ENCODE assay signal across 8 cellular contexts in the genomic region with DNA sequence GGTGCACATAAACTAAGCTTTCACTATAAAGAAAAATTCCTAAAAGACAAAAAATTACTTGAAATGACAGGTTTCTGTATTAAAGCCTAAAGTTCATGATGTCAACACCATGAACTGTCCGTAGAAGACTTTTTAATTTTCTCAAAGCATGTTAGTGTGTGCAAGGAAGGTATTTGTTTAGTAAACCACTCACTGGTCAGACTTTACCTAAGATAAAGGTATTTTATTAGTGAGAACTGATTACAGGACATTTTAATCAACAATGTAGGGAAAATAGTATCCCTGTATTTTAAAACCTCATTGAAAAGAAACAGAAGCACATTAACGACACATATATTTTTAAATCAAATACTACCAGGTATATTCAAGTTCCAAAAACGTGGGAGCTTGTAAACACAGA. TPM values are rescaled to one million over a fixed set of nuclear protein-coding genes. Genes with fewer than 3 reads are reported as not detected.
DNase-seq lines count a peak whose midpoint lies in the region; ATAC-seq, FAIRE-seq and TF ChIP-seq lines count a peak whose summit lies in the region.

No MANE protein-coding gene starts in this region.

- in situ Hi-C loops in K562 (cut with MboI), result no loop called here

- H3K4me1 ChIP-seq in K562 (replicated peaks in 1 of 2; ENCODE audit: control insufficient read depth in 2 of 2, insufficient read depth in 2 of 2, low read length in 2 of 2), result peaks cover 4 to 21% of the 10 kb centered on the region in 2 experiments; a peak in 4 of 5 replicates
- peaks cover 3% of the 10 kb centered on the region for H3K4me1 ChIP-seq in mesendoderm (ENCODE audit: control insufficient read depth, low read depth, low read length)
- H3K4me1 ChIP-seq in upper lobe of right lung, result peaks cover 52% of the 10 kb centered on the region

- TF ChIP-seq CTCF in K562 (IDR thresholded peaks at IDR 0.05 in 2 of 3, conservative IDR thresholded peaks at IDR 0.05 in 1 of 3; ENCODE audit: insufficient read depth in 2 of 3, low read depth in 1 of 3, low read length in 3 of 3) (no peak), upper lobe of right lung (IDR thresholded peaks at IDR 0.05) (no peak)

- CTCF ChIA-PET in activated naive CD4-positive, alpha-beta T cell treated with anti-CD3 and anti-CD28 coated beads, Interleukin-2, amount 10 ng/mL, durations not matched to agents 7 days and 5 days (lab: Charles Lee), result interaction anchor here (1.0 to 4.8 kb wide), 2 partner anchors 128 to 153 kb away, joined by 3 to 47 read pairs; no protein-coding TSS in a partner anchor
- CTCF ChIA-PET in K562 (lab: Yijun Ruan, JAX; ENCODE audit: low intra/inter-chr PET ratio), result no interaction called here

- H3K9me3 ChIP-seq in K562 (replicated peaks; ENCODE audit: control insufficient read depth, insufficient read depth, low read depth, low read length) (no peaks in the 10 kb centered on the region), upper lobe of right lung (no peaks in the 10 kb centered on the region)

- H3K27me3 ChIP-seq in K562 (ENCODE audit: control insufficient read depth in 2 of 2, insufficient read depth in 2 of 2, low read length in 2 of 2) (no peaks in the 10 kb centered on the region), mesendoderm (ENCODE audit: insufficient read depth, low read length, poor library complexity) (no peaks in the 10 kb centered on the region), upper lobe of right lung (no peaks in the 10 kb centered on the region)

- H3K27ac ChIP-seq in K562 (ENCODE audit: extremely low read depth, low read depth, low read length) (peak overlapping the region; percentile 90; the same call in 2 of the 3 replicates), mesendoderm (ENCODE audit: low read depth, low read length) (no peak overlapping the region), upper lobe of right lung (peak overlapping the region; percentile 96)

- H3K27ac Mint-ChIP-seq in activated naive CD4-positive, alpha-beta T cell treated with anti-CD3 and anti-CD28 coated beads, Interleukin-2, amount 10 ng/mL, durations not matched to agents 7 days and 5 days, result peak overlapping the region; percentile 94

- peaks cover 35% of the 10 kb centered on the region for H3K36me3 Mint-ChIP-seq in activated naive CD4-positive, alpha-beta T cell treated with anti-CD3 and anti-CD28 coated beads, Interleukin-2, amount 10 ng/mL, durations not matched to agents 7 days and 5 days

- peaks cover 79% of the 10 kb centered on the region for H3K79me2 ChIP-seq in K562 (ENCODE audit: control insufficient read depth, insufficient read depth, low read length)
- peaks cover 62% of the 10 kb centered on the region for H3K79me2 ChIP-seq in mesendoderm (ENCODE audit: control insufficient read depth, insufficient read depth, low read length)

- H3K4ac ChIP-seq in mesendoderm (ENCODE audit: low read depth, low read length), result no peak overlapping the region

- H3K23ac ChIP-seq in mesendoderm (ENCODE audit: low read length), result no peak overlapping the region

- no TSS peak for BruUV-seq in K562 (replicated peaks; lab: Mats Ljungman, UMichigan)

- FAIRE-seq in K562 (lab: Jason Lieb, UNC), result no peak

- peak overlapping the region; percentile 64 for H3K4me3 ChIP-seq in K562
- no peak overlapping the region for H3K4me3 ChIP-seq in mesendoderm (ENCODE audit: low read length)
- H3K4me3 ChIP-seq in upper lobe of right lung, result peak overlapping the region; percentile 88

- H3K9me1 ChIP-seq in K562 (ENCODE audit: control insufficient read depth, insufficient read depth, low read length), result no peaks in the 10 kb centered on the region

- DNase-seq in activated naive CD4-positive, alpha-beta T cell treated with anti-CD3 and anti-CD28 coated beads, Interleukin-2, amount 10 ng/mL, durations not matched to agents 7 days and 5 days, result no peak
- DNase-seq in activated naive CD4-positive, alpha-beta T cell (lab: John Stamatoyannopoulos, UW), result no peak
- DNase-seq in K562 (ENCODE audit: extremely low read depth in 1 of 4, low spot score in 3 of 4) (no peak), mesendoderm (no peak), upper lobe of right lung (no peak), NCI-H2196 treated with DMSO at 0.1 percent for 48 hours (lab: John Stamatoyannopoulos, UW; ENCODE audit: unreplicated experiment) (no peak), NCI-H1417 (lab: John Stamatoyannopoulos, UW) (no peak)
- no peak for DNase-seq in activated CD4-positive, alpha-beta T cell treated with anti-CD3 and anti-CD28 coated beads for 48 hours

- no peak for TF ChIP-seq POLR2A in K562 (conservative IDR thresholded peaks at IDR 0.05)

- TF ChIP-seq EP300 in K562 (IDR thresholded peaks at IDR 0.05; ENCODE audit: low read length), result no peak

- no peak overlapping the region for H2BK15ac ChIP-seq in mesendoderm (replicated peaks; ENCODE audit: low read depth)

- no peak overlapping the region for H4K5ac ChIP-seq in mesendoderm (ENCODE audit: low read length)

- H4K8ac ChIP-seq in mesendoderm (ENCODE audit: low read depth, low read length), result no peak overlapping the region

- H2AK5ac ChIP-seq in mesendoderm (ENCODE audit: low read length), result no peak overlapping the region

- H3K27me3 Mint-ChIP-seq in activated naive CD4-positive, alpha-beta T cell treated with anti-CD3 and anti-CD28 coated beads, Interleukin-2, amount 10 ng/mL, durations not matched to agents 7 days and 5 days, result no peaks in the 10 kb centered on the region

- H3K9ac ChIP-seq in K562 (ENCODE audit: insufficient read depth in 1 of 2, low read depth in 2 of 2, low read length in 2 of 2) (peak overlapping the region in 1 of 2 experiments; percentile 91; a peak in 3 of 4 replicates), mesendoderm (ENCODE audit: low read length) (peak overlapping the region; percentile 53)

- peaks cover 60% of the 10 kb centered on the region for H3K4me1 Mint-ChIP-seq in activated naive CD4-positive, alpha-beta T cell treated with anti-CD3 and anti-CD28 coated beads, Interleukin-2, amount 10 ng/mL, durations not matched to agents 7 days and 5 days

- H3K56ac ChIP-seq in mesendoderm (ENCODE audit: low read length), result no peak overlapping the region

- peaks cover 20% of the 10 kb centered on the region; the same call in 1 of the 2 replicates for H4K20me1 ChIP-seq in K562 (replicated peaks; ENCODE audit: control insufficient read depth, insufficient read depth, low read length)

- H3K4me2 ChIP-seq in K562 (ENCODE audit: insufficient read depth, low read length) (peak overlapping the region; percentile 72), mesendoderm (ENCODE audit: low read length) (no peak overlapping the region)

- no peaks in the 10 kb centered on the region for H3K79me1 ChIP-seq in mesendoderm (ENCODE audit: low read length)

- H2BK120ac ChIP-seq in mesendoderm (ENCODE audit: low read depth, low read length), result no peak overlapping the region

- H3K18ac ChIP-seq in mesendoderm (ENCODE audit: low read length), result no peak overlapping the region

- H2AFZ ChIP-seq in K562 (ENCODE audit: low read depth, low read length), result no peak overlapping the region

- POLR2A ChIA-PET in K562 (lab: Yijun Ruan, JAX), result interaction anchor here (1.1 kb wide), 1 partner anchor 150 kb away, joined by 3 read pairs; no protein-coding TSS in a partner anchor

- peak overlapping the region; percentile 99 for H3K4me3 Mint-ChIP-seq in activated naive CD4-positive, alpha-beta T cell treated with anti-CD3 and anti-CD28 coated beads, Interleukin-2, amount 10 ng/mL, durations not matched to agents 7 days and 5 days

- no peak overlapping the region for H2BK5ac ChIP-seq in mesendoderm (ENCODE audit: low read length)

- peaks cover 3% of the 10 kb centered on the region for H3K9me3 Mint-ChIP-seq in activated naive CD4-positive, alpha-beta T cell treated with anti-CD3 and anti-CD28 coated beads, Interleukin-2, amount 10 ng/mL, durations not matched to agents 7 days and 5 days

- ATAC-seq in K562 (no peak), upper lobe of right lung (no peak)

- H3K36me3 ChIP-seq in K562 (ENCODE audit: control insufficient read depth, insufficient read depth, low read length) (peaks cover 15% of the 10 kb centered on the region; the same call in 1 of the 3 replicates), mesendoderm (ENCODE audit: control insufficient read depth, insufficient read depth, low read length) (no peaks in the 10 kb centered on the region), upper lobe of right lung (no peaks in the 10 kb centered on the region)

- intact Hi-C loops in K562 (cut with micrococcal nuclease) (loop anchor here (5.0 kb wide), 1 partner anchor 404 kb away; no protein-coding TSS in a partner anchor), upper lobe of right lung (cut with DNase I) (no loop called here)

- 0% methylated on average over 3 of the region's 3 CpGs for WGBS in K562 (ENCODE audit: insufficient coverage, low coverage, missing lambda C conversion rate)
- WGBS in mesendoderm (ENCODE audit: extremely low coverage, insufficient coverage, low lambda C conversion rate), result no CpG with 5 or more reads among the region's 3 CpGs

- no peak for TF ChIP-seq RAD21 in K562 (CRISPR knock-in tag; conservative IDR thresholded peaks at IDR 0.05 in 1 of 2, IDR thresholded peaks at IDR 0.05 in 1 of 2)

TF ChIP-seq in K562, 482 proteins besides CTCF, POLR2A, EP300 and RAD21 (continues in another document):
- TF ChIP-seq ZNF764 (CRISPR knock-in tag; IDR thresholded peaks at IDR 0.05; ENCODE audit: low read depth), result no peak
- 0 out of 2 replicates have a peak, but pooled peaks have one; percentile 29 for TF ChIP-seq ZFX (CRISPR knock-in tag; IDR thresholded peaks at IDR 0.05)
- TF ChIP-seq POLR2H (tag; IDR thresholded peaks at IDR 0.05; ENCODE audit: low read depth), result 0 out of 2 replicates have a peak, but pooled peaks have one; percentile 28
- TF ChIP-seq ZZZ3 (IDR thresholded peaks at IDR 0.05), result no peak

RNA-seq across cellular contexts. Expression of a gene that starts 2.9 kb away (rescaled TPM):
- 475 and 1,498 TPM in 2 replicates for total RNA-seq in K562 (2011; cell fraction: chromatin; rRNA removed; ENCODE audit: low replicate concordance)
- 202 and 279 TPM in 2 replicates for total RNA-seq in K562 (2011; cell fraction: nucleolus; rRNA removed)
- 517 and 758 TPM in 2 replicates for total RNA-seq in K562 (2011; cell fraction: nucleoplasm; rRNA removed)
- total RNA-seq in K562 (2014; rRNA removed) (230 and 307 TPM in 2 replicates), K562 (2014; rRNA removed; fragmentation: Illumina TruSeq; extraction: Trizol) (340 and 386 TPM in 2 replicates), K562 (2015; rRNA removed; fragmentation: Illumina TruSeq; extraction: Trizol) (269 and 309 TPM in 2 replicates), K562 (2021) (281 and 340 TPM in 2 replicates), upper lobe of right lung (193 TPM)
- polyA plus RNA-seq in K562 (2011; rRNA removed) (681 and 990 TPM in 2 replicates), K562 (2014; fragmentation: Illumina TruSeq; extraction: Trizol) (445 and 542 TPM in 2 replicates), K562 (2014; fragmentation: Nextera tagmentation; extraction: Ambion mirVana) (100 to 1,000 TPM in 1 of 2 experiments, 10 to 100 TPM in 1; 41.3 to 129 TPM), K562 (2014; rRNA removed) (304 TPM in 2 replicates)
- polyA plus RNA-seq in K562 (2011; cell fraction: cytosol; rRNA removed), result 509 and 566 TPM in 2 replicates
- 499 and 568 TPM in 2 replicates for polyA plus RNA-seq in K562 (2011; cell fraction: nucleus; rRNA removed)
- 259 and 286 TPM in 2 replicates for polyA plus RNA-seq in K562 (2012)
- 1,181 and 1,573 TPM in 2 replicates for polyA minus RNA-seq in K562 (2011; rRNA and poly(A)+ RNA removed)
- polyA minus RNA-seq in K562 (2011; cell fraction: cytosol; rRNA and poly(A)+ RNA removed), result 387 and 658 TPM in 2 replicates
- 394 and 431 TPM in 2 replicates for polyA minus RNA-seq in K562 (2011; cell fraction: nucleus; rRNA and poly(A)+ RNA removed)
- polyA plus RNA-seq in mesendoderm (2013, experiment 1 of 2), result 91.1 TPM
- 90.1 TPM for polyA plus RNA-seq in mesendoderm (2013, experiment 2 of 2)
